8 cellular contexts compared by ENCODE assay signal in genomic region chr18:6708880-6709279, GRCh38. TPM values are rescaled to one million over a fixed set of nuclear protein-coding genes. Genes with fewer than 3 reads are reported as not detected.
"Had no signal": no experiment of that assay in that cellular context is flagged by ENCODE, and none has a peak within 500 bp of the region (broad histone marks: within the 10 kb centered on the region; RNA-seq: fewer than 3 reads in every experiment).

No MANE protein-coding gene starts in this region.

- DNase-seq: IMR-90, KBM-7 had no signal

- ATAC-seq: HepG2, K562 had no signal

- H3K27ac Mint-ChIP-seq: IgD-negative memory B cell had no signal

- H3K27ac ChIP-seq: HL-60 had no signal

- FAIRE-seq: HepG2, HTR-8/SVneo, K562 had no signal

- H3K4me3 Mint-ChIP-seq: IgD-negative memory B cell had no signal

- H3K4me3 ChIP-seq: K562 had no signal

- H3K4me1 Mint-ChIP-seq: IgD-negative memory B cell had no signal

- H3K27me3 Mint-ChIP-seq: IgD-negative memory B cell had no signal

- H3K36me3 Mint-ChIP-seq: IgD-negative memory B cell had no signal

RNA-seq across cellular contexts. Expression of gene ARHGAP28, which starts 20.6 kb away (rescaled TPM):
- total RNA-seq: HepG2, HT-29 had no signal
- polyA plus RNA-seq: HepG2, IgD-negative memory B cell had no signal
